19 cellular contexts compared by ENCODE assay signal in genomic region chr2:217944923-217945322, GRCh38. TPM values are rescaled to one million over a fixed set of nuclear protein-coding genes. Genes with fewer than 3 reads are reported as not detected.
DNase-seq lines count a peak whose midpoint lies in the region; ATAC-seq and TF ChIP-seq lines count a peak whose summit lies in the region.
"Had no signal": no experiment of that assay in that cellular context is flagged by ENCODE, and none has a peak within 500 bp of the region (broad histone marks: within the 10 kb centered on the region; RNA-seq: fewer than 3 reads in every experiment).

No MANE protein-coding gene starts in this region.

- H3K9me3 Mint-ChIP-seq in MCF 10A (ENCODE audit: unreplicated experiment): no peaks in the 10 kb centered on the region
- no peaks in the 10 kb centered on the region for H3K9me3 Mint-ChIP-seq in type B pancreatic cell
- H3K9me3 Mint-ChIP-seq: activated B cell treated with CpG ODN at 0.5 μM for 24 hours; activated CD4-positive, alpha-beta memory T cell treated with anti-CD3 and anti-CD28 coated beads for 36 hours; activated naive CD4-positive, alpha-beta T cell treated with anti-CD3 and anti-CD28 coated beads for 36 hours; H9 had no signal

- no TSS peak for BruUV-seq in MCF 10A (replicated peaks; lab: Mats Ljungman, UMichigan)

- CTCF ChIA-PET in MCF 10A (lab: Yijun Ruan, JAX): interaction anchor here (1.6 kb wide), 1 partner anchor 157 kb away, joined by 6 read pairs; no protein-coding TSS in a partner anchor

- TF ChIP-seq CTCF in breast epithelium (IDR thresholded peaks at IDR 0.05): no peak
- TF ChIP-seq CTCF in MCF 10A (IDR thresholded peaks at IDR 0.05; ENCODE audit: unreplicated experiment): no peak
- TF ChIP-seq CTCF in gastroesophageal sphincter (IDR thresholded peaks at IDR 0.05): no peak
- no peak for TF ChIP-seq CTCF in prostate gland (IDR thresholded peaks at IDR 0.05)
- no peak for TF ChIP-seq CTCF in type B pancreatic cell (conservative IDR thresholded peaks at IDR 0.05)

- 57 to 64% methylated on average over 7 to 8 of the region's 8 CpGs for WGBS in gastroesophageal sphincter (ENCODE audit: low coverage in 1 of 2), 2 donors
- WGBS in prostate gland: 75% methylated on average over 8 of the region's 8 CpGs

- H3K27me3 Mint-ChIP-seq in MCF 10A (ENCODE audit: insufficient read depth, unreplicated experiment) (peaks cover 38% of the 10 kb centered on the region), type B pancreatic cell (no peaks in the 10 kb centered on the region)

- H3K4me1 Mint-ChIP-seq in MCF 10A (ENCODE audit: insufficient read depth, unreplicated experiment) (no peaks in the 10 kb centered on the region), type B pancreatic cell (ENCODE audit: unreplicated experiment) (peaks cover 62% of the 10 kb centered on the region)
- H3K4me1 Mint-ChIP-seq: activated B cell treated with CpG ODN at 0.5 μM for 24 hours had no signal

- no peaks in the 10 kb centered on the region for H3K36me3 ChIP-seq in breast epithelium
- H3K36me3 ChIP-seq in gastroesophageal sphincter: peaks cover 0 to 5% of the 10 kb centered on the region in 2 donors
- H3K36me3 ChIP-seq in prostate gland: no peaks in the 10 kb centered on the region
- H3K36me3 ChIP-seq: Peyer's patch had no signal

- ATAC-seq in gastroesophageal sphincter: no peak

- H3K27ac Mint-ChIP-seq in MCF 10A (ENCODE audit: low read depth, unreplicated experiment): no peak overlapping the region
- peak overlapping the region; percentile 81 for H3K27ac Mint-ChIP-seq in type B pancreatic cell
- H3K27ac Mint-ChIP-seq: activated B cell treated with CpG ODN at 0.5 μM for 24 hours; activated CD4-positive, alpha-beta memory T cell treated with anti-CD3 and anti-CD28 coated beads for 36 hours; activated naive CD4-positive, alpha-beta T cell treated with anti-CD3 and anti-CD28 coated beads for 36 hours; H9 had no signal

- H3K4me1 ChIP-seq in breast epithelium (peaks cover 0 to 20% of the 10 kb centered on the region in 2 donors), gastroesophageal sphincter (peaks cover 0 to 100% (median 59%) of the 10 kb centered on the region in 3 donors), prostate gland (replicated peaks) (no peaks in the 10 kb centered on the region)

- H3K36me3 Mint-ChIP-seq in MCF 10A (ENCODE audit: insufficient read depth, unreplicated experiment) (peaks cover 6% of the 10 kb centered on the region), type B pancreatic cell (no peaks in the 10 kb centered on the region)
- H3K36me3 Mint-ChIP-seq: activated CD4-positive, alpha-beta memory T cell treated with anti-CD3 and anti-CD28 coated beads for 36 hours had no signal

- DNase-seq in breast epithelium (ENCODE audit: low spot score in 2 of 2): peak in 1 of 2 donors; percentile 2
- DNase-seq in MCF 10A (ENCODE audit: unreplicated experiment): no peak
- no peak for DNase-seq in prostate gland (ENCODE audit: low spot score)
- no peak for DNase-seq in type B pancreatic cell (ENCODE audit: extremely low spot score, unreplicated experiment)
- DNase-seq in epidermal melanocyte (ENCODE audit: insufficient read length, low spot score): no peak
- no peak for DNase-seq in amygdala (lab: John Stamatoyannopoulos, UW)
- no peak for DNase-seq in NCI-H510A (lab: John Stamatoyannopoulos, UW)
- DNase-seq: activated B cell treated with CpG ODN at 0.5 μM for 24 hours; activated CD4-positive, alpha-beta memory T cell treated with anti-CD3 and anti-CD28 coated beads for 36 hours; activated naive CD4-positive, alpha-beta T cell treated with anti-CD3 and anti-CD28 coated beads for 36 hours; activated T-cell treated with anti-CD3 and anti-CD28 coated beads, Interleukin-2, amount 50 U/mL, for 1 hour; EL; H9; midbrain; NCI-H1930; stimulated activated naive CD4-positive, alpha-beta T cell had no signal

- POLR2A ChIA-PET in MCF 10A (lab: Yijun Ruan, JAX): no interaction called here

- H3K9me3 ChIP-seq in breast epithelium (no peaks in the 10 kb centered on the region), gastroesophageal sphincter (no peaks in the 10 kb centered on the region), prostate gland (no peaks in the 10 kb centered on the region)
- H3K9me3 ChIP-seq: A549, Peyer's patch had no signal

- TF ChIP-seq EP300 in gastroesophageal sphincter (IDR thresholded peaks at IDR 0.05): no peak

- TF ChIP-seq POLR2A in breast epithelium (IDR thresholded peaks at IDR 0.05) (no peak), gastroesophageal sphincter (IDR thresholded peaks at IDR 0.05) (no peak), prostate gland (IDR thresholded peaks at IDR 0.05) (no peak)

- H3K27me3 ChIP-seq in breast epithelium (no peaks in the 10 kb centered on the region), gastroesophageal sphincter (no peaks in the 10 kb centered on the region), prostate gland (replicated peaks; ENCODE audit: insufficient read depth) (no peaks in the 10 kb centered on the region)
- H3K27me3 ChIP-seq: Peyer's patch had no signal

- intact Hi-C loops in breast epithelium (cut with DNase I; ENCODE audit: low total_unique reads) (loop anchor here (5.0 kb wide), 1 partner anchor 42 kb away; no protein-coding TSS in a partner anchor), MCF 10A (cut with micrococcal nuclease) (no loop called here), prostate gland (cut with DNase I) (loop anchor here (2.0 kb wide), 1 partner anchor 36 kb away; no protein-coding TSS in a partner anchor)

- peak overlapping the region; percentile 51 to 80 for H3K27ac ChIP-seq in breast epithelium
- H3K27ac ChIP-seq in gastroesophageal sphincter: peak overlapping the region; percentile 32 to 97 (median 97)
- H3K27ac ChIP-seq in prostate gland: peak overlapping the region; percentile 57 to 91

- H3K4me3 ChIP-seq in breast epithelium (no peak overlapping the region), gastroesophageal sphincter (peak overlapping the region in 1 of 2 donors; percentile 68), prostate gland (no peak overlapping the region)
- H3K4me3 ChIP-seq: A549 had no signal

- no peak overlapping the region for H3K4me3 Mint-ChIP-seq in MCF 10A (ENCODE audit: unreplicated experiment)
- H3K4me3 Mint-ChIP-seq in type B pancreatic cell: peak overlapping the region; percentile 85
- H3K4me3 Mint-ChIP-seq: activated B cell treated with CpG ODN at 0.5 μM for 24 hours; activated CD4-positive, alpha-beta memory T cell treated with anti-CD3 and anti-CD28 coated beads for 36 hours; activated naive CD4-positive, alpha-beta T cell treated with anti-CD3 and anti-CD28 coated beads for 36 hours had no signal

RNA-seq across cellular contexts. Expression of gene TNS1, which starts 57.9 kb away (rescaled TPM):
- total RNA-seq in breast epithelium: 100 to 1,000 TPM; 141 to 577 (median 154) TPM
- 2.9 and 3.3 TPM in 2 replicates for total RNA-seq in MCF 10A (2022)
- 1,000 to 10,000 TPM in 3 of 4 donors, 100 to 1,000 TPM in 1; 825 to 2,193 (median 1,462) TPM for total RNA-seq in gastroesophageal sphincter
- total RNA-seq in prostate gland: 100 to 1,000 TPM; 238 to 659 TPM
- total RNA-seq in type B pancreatic cell (ENCODE audit: low replicate concordance): 59.2 and 87.5 TPM in 2 replicates

Comparison
In these comparisons a context has a peak if more than half of its experiments do, and no peak if none do; other contexts are left out.
1. RNA of gene TNS1, which starts 57.9 kb away (total RNA-seq): 825 to 2,193 TPM in gastroesophageal sphincter, 238 to 659 TPM in prostate gland, 141 to 577 TPM in breast epithelium and 59.2 to 87.5 TPM in type B pancreatic cell; 2.9 to 3.3 TPM in MCF 10A; every median in the first group is over 10 times any median in the second.
2. Peak in every context shown above with its lines, with median percentiles within 50 percentile points of each other: H3K27ac ChIP-seq.